8 cellular contexts compared by ENCODE assay signal in genomic region chr14:104694991-104695659, GRCh38. TPM values are rescaled to one million over a fixed set of nuclear protein-coding genes. Genes with fewer than 3 reads are reported as not detected.
A peak's percentile ranks its signal among the peaks of the same experiment; 100 is the strongest.
DNase-seq lines count a peak whose midpoint lies in the region; ATAC-seq and TF ChIP-seq lines count a peak whose summit lies in the region.

No MANE protein-coding gene starts in this region.

- H3K4me1 Mint-ChIP-seq in osteocyte (ENCODE audit: unreplicated experiment) = peaks cover 72% of the 10 kb centered on the region

- H3K27me3 ChIP-seq in osteoblast (ENCODE audit: insufficient read depth, low read length) = no peaks in the 10 kb centered on the region

- DNase-seq in H4 (ENCODE audit: low spot score) (peak; percentile 59), SW480 (ENCODE audit: low spot score) (peak; percentile 97), coronary artery (ENCODE audit: low spot score) (no peak), osteocyte (ENCODE audit: extremely low spot score, unreplicated experiment) (no peak), osteoblast (ENCODE audit: insufficient read length, low spot score, missing footprints) (no peak), ureter (ENCODE audit: low spot score) (no peak), RKO (ENCODE audit: low spot score) (no peak)

- H3K79me2 ChIP-seq in osteoblast (ENCODE audit: insufficient read depth, low read length) = peaks cover 100% of the 10 kb centered on the region

- H3K4me3 ChIP-seq in coronary artery (peak overlapping the region; percentile 43), osteoblast (ENCODE audit: insufficient read depth, low read length) (no peak overlapping the region)

- H3K9me3 Mint-ChIP-seq in osteocyte (ENCODE audit: unreplicated experiment) = no peaks in the 10 kb centered on the region

- no peak overlapping the region for H3K4me3 Mint-ChIP-seq in osteocyte (ENCODE audit: unreplicated experiment)

- peaks cover 10% of the 10 kb centered on the region for H3K36me3 ChIP-seq in osteoblast (ENCODE audit: insufficient read depth, low read length)

- H3K27me3 Mint-ChIP-seq in osteocyte (ENCODE audit: unreplicated experiment) = no peaks in the 10 kb centered on the region

- TF ChIP-seq CTCF in coronary artery (IDR thresholded peaks at IDR 0.05) (no peak), osteocyte (IDR thresholded peaks at IDR 0.05) (no peak), osteoblast (IDR thresholded peaks at IDR 0.05; ENCODE audit: extremely low read depth, low read depth, low read length) (no peak)

- peaks cover 88% of the 10 kb centered on the region for H4K20me1 ChIP-seq in osteoblast (ENCODE audit: insufficient read depth, low read length)

- H3K4me1 ChIP-seq in osteoblast (ENCODE audit: insufficient read depth, low read length) = peaks cover 11% of the 10 kb centered on the region

- no peak for ATAC-seq in HG02981 (IDR thresholded peaks at IDR 0.05; ENCODE audit: unreplicated experiment)

- no peaks in the 10 kb centered on the region for H3K9me3 ChIP-seq in osteoblast (ENCODE audit: low read depth, low read length)

- peak overlapping the region; percentile 72 for H3K27ac Mint-ChIP-seq in osteocyte (ENCODE audit: unreplicated experiment)

- no peak overlapping the region for H2AFZ ChIP-seq in osteoblast (ENCODE audit: low read length)

- H3K27ac ChIP-seq in coronary artery = peak overlapping the region; percentile 72 to 89
- H3K27ac ChIP-seq in osteoblast (ENCODE audit: low read depth, low read length) = no peak overlapping the region

- peaks cover 4% of the 10 kb centered on the region for H3K36me3 Mint-ChIP-seq in osteocyte (ENCODE audit: unreplicated experiment)

- H3K4me2 ChIP-seq in osteoblast (ENCODE audit: insufficient read depth, low read length) = no peak overlapping the region

RNA-seq across cellular contexts. Expression of gene INF2, which starts 5.7 kb away (rescaled TPM):
- 13.0 and 16.3 TPM in 2 replicates for total RNA-seq in H4 (2014; rRNA removed; shearing (Covaris generic))
- 124 and 130 TPM in 2 replicates for total RNA-seq in osteocyte
- 46.6 and 49.2 TPM in 2 replicates for total RNA-seq in osteoblast
- 81.6 TPM for total RNA-seq in ureter

RNA-seq across cellular contexts. Expression of gene ADSS1, which starts 28.9 kb away (rescaled TPM):
- 3.7 and 4.0 TPM in 2 replicates for total RNA-seq in H4 (2014; rRNA removed; shearing (Covaris generic))
- total RNA-seq in osteocyte (3.7 and 4.5 TPM in 2 replicates), osteoblast (2.1 and 4.3 TPM in 2 replicates), ureter (11.0 TPM)

RNA-seq across cellular contexts. Expression of gene SIVA1, which starts 57.8 kb away (rescaled TPM):
- total RNA-seq in H4 (2014; rRNA removed; shearing (Covaris generic)) = 286 and 381 TPM in 2 replicates
- total RNA-seq in osteocyte = 50.1 and 52.3 TPM in 2 replicates
- 57.2 and 62.2 TPM in 2 replicates for total RNA-seq in osteoblast
- total RNA-seq in ureter = 56.5 TPM

Comparison
In these comparisons a context has a peak if more than half of its experiments do, and no peak if none do; other contexts are left out.
1. DNase-seq: peak in H4 (single experiment) and SW480 (single experiment); none in coronary artery (single experiment), osteocyte (single experiment), osteoblast (single experiment), ureter (single experiment) and RKO (single experiment).